1 cellular context compared by ENCODE assay signal in genomic region chr17:47649972-47650524, GRCh38.
TF ChIP-seq lines count a peak whose summit lies in the region.

No MANE protein-coding gene starts in this region.

TF ChIP-seq in WTC11, 78 proteins besides CTCF, POLR2A, EP300 and RAD21 (continued from another document):
- TF ChIP-seq, protein P1, sequence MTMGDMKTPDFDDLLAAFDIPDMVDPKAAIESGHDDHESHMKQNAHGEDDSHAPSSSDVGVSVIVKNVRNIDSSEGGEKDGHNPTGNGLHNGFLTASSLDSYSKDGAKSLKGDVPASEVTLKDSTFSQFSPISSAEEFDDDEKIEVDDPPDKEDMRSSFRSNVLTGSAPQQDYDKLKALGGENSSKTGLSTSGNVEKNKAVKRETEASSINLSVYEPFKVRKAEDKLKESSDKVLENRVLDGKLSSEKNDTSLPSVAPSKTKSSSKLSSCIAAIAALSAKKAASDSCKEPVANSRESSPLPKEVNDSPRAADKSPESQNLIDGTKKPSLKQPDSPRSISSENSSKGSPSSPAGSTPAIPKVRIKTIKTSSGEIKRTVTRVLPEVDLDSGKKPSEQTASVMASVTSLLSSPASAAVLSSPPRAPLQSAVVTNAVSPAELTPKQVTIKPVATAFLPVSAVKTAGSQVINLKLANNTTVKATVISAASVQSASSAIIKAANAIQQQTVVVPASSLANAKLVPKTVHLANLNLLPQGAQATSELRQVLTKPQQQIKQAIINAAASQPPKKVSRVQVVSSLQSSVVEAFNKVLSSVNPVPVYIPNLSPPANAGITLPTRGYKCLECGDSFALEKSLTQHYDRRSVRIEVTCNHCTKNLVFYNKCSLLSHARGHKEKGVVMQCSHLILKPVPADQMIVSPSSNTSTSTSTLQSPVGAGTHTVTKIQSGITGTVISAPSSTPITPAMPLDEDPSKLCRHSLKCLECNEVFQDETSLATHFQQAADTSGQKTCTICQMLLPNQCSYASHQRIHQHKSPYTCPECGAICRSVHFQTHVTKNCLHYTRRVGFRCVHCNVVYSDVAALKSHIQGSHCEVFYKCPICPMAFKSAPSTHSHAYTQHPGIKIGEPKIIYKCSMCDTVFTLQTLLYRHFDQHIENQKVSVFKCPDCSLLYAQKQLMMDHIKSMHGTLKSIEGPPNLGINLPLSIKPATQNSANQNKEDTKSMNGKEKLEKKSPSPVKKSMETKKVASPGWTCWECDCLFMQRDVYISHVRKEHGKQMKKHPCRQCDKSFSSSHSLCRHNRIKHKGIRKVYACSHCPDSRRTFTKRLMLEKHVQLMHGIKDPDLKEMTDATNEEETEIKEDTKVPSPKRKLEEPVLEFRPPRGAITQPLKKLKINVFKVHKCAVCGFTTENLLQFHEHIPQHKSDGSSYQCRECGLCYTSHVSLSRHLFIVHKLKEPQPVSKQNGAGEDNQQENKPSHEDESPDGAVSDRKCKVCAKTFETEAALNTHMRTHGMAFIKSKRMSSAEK (CRISPR knock-in tag; IDR thresholded peaks at IDR 0.05; ENCODE audit: borderline replicate concordance), result 0 out of 2 replicates have a peak, but pooled peaks have one; percentile 0
- TF ChIP-seq, protein P2, sequence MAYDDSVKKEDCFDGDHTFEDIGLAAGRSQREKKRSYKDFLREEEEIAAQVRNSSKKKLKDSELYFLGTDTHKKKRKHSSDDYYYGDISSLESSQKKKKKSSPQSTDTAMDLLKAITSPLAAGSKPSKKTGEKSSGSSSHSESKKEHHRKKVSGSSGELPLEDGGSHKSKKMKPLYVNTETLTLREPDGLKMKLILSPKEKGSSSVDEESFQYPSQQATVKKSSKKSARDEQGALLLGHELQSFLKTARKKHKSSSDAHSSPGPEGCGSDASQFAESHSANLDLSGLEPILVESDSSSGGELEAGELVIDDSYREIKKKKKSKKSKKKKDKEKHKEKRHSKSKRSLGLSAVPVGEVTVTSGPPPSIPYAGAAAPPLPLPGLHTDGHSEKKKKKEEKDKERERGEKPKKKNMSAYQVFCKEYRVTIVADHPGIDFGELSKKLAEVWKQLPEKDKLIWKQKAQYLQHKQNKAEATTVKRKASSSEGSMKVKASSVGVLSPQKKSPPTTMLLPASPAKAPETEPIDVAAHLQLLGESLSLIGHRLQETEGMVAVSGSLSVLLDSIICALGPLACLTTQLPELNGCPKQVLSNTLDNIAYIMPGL (CRISPR knock-in tag; IDR thresholded peaks at IDR 0.05), result 0 out of 2 replicates have a peak, but pooled peaks have one; percentile 22
- TF ChIP-seq, protein P3, sequence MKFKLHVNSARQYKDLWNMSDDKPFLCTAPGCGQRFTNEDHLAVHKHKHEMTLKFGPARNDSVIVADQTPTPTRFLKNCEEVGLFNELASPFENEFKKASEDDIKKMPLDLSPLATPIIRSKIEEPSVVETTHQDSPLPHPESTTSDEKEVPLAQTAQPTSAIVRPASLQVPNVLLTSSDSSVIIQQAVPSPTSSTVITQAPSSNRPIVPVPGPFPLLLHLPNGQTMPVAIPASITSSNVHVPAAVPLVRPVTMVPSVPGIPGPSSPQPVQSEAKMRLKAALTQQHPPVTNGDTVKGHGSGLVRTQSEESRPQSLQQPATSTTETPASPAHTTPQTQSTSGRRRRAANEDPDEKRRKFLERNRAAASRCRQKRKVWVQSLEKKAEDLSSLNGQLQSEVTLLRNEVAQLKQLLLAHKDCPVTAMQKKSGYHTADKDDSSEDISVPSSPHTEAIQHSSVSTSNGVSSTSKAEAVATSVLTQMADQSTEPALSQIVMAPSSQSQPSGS (CRISPR knock-in tag; IDR thresholded peaks at IDR 0.05; ENCODE audit: borderline replicate concordance, low read depth), result 0 out of 2 replicates have a peak, but pooled peaks have one; percentile 1
- TF ChIP-seq ESRRA (CRISPR knock-in tag; IDR thresholded peaks at IDR 0.05; ENCODE audit: borderline replicate concordance) (no peak), ARID4B (CRISPR knock-in tag; IDR thresholded peaks at IDR 0.05; ENCODE audit: borderline replicate concordance) (no peak), JAZF1 (CRISPR knock-in tag; IDR thresholded peaks at IDR 0.05) (no peak)
